In genomic region chr2:174248998-174249592, GRCh38 we compare ENCODE assay signal across 8 cellular contexts. TPM values are rescaled to one million over a fixed set of nuclear protein-coding genes. Genes with fewer than 3 reads are reported as not detected.
DNase-seq lines count a peak whose midpoint lies in the region; ATAC-seq and TF ChIP-seq lines count a peak whose summit lies in the region.

No MANE protein-coding gene starts in this region.

- H3K27me3 ChIP-seq in adipocyte (replicated peaks; ENCODE audit: control insufficient read depth, insufficient read depth, low read length) (no peaks in the 10 kb centered on the region), left lung (no peaks in the 10 kb centered on the region), thymus (ENCODE audit: control insufficient read depth, insufficient read depth) (no peaks in the 10 kb centered on the region)

- H3K36me3 Mint-ChIP-seq in activated T-cell treated with anti-CD3 and anti-CD28 coated beads, Interleukin-2, amount 50 U/mL, for 24 hours (ENCODE audit: low read depth), result peaks cover 36% of the 10 kb centered on the region

- H3K9me3 Mint-ChIP-seq in activated T-cell treated with anti-CD3 and anti-CD28 coated beads, Interleukin-2, amount 50 U/mL, for 24 hours, result no peaks in the 10 kb centered on the region

- H3K27ac ChIP-seq in left lung (peak overlapping the region; percentile 57 to 73), thymus (ENCODE audit: low read depth) (no peak overlapping the region)

- H3K27me3 Mint-ChIP-seq in activated T-cell treated with anti-CD3 and anti-CD28 coated beads, Interleukin-2, amount 50 U/mL, for 24 hours, result no peaks in the 10 kb centered on the region

- H3K27ac Mint-ChIP-seq in activated T-cell treated with anti-CD3 and anti-CD28 coated beads, Interleukin-2, amount 50 U/mL, for 24 hours, result peak overlapping the region; percentile 94

- 64% methylated on average over 16 of the region's 16 CpGs for WGBS in thymus

- intact Hi-C loops in left lung (cut with DNase I), result no loop called here

- peak overlapping the region; percentile 88 for H3K9ac ChIP-seq in adipocyte (ENCODE audit: low read length)

- ATAC-seq in left lung, result no peak
- ATAC-seq in HG03565 (IDR thresholded peaks at IDR 0.05; ENCODE audit: unreplicated experiment), result no peak
- ATAC-seq in HG02678 (IDR thresholded peaks at IDR 0.05; ENCODE audit: unreplicated experiment), result no peak

- H3K36me3 ChIP-seq in adipocyte (ENCODE audit: control insufficient read depth, insufficient read depth, low read length, severe bottlenecking) (peaks cover 8% of the 10 kb centered on the region), left lung (peaks cover 0 to 16% of the 10 kb centered on the region in 2 donors), thymus (ENCODE audit: control insufficient read depth, insufficient read depth) (no peaks in the 10 kb centered on the region)

- peak overlapping the region; percentile 91 for H3K4me3 ChIP-seq in adipocyte (ENCODE audit: low read length)
- H3K4me3 ChIP-seq in left lung, result peak overlapping the region; percentile 74 to 92
- peak overlapping the region; percentile 85 for H3K4me3 ChIP-seq in thymus (ENCODE audit: low read length)

- H3K4me1 ChIP-seq in adipocyte (ENCODE audit: control insufficient read depth, insufficient read depth, low read length) (peaks cover 18% of the 10 kb centered on the region), left lung (peaks cover 4 to 23% of the 10 kb centered on the region in 2 donors), thymus (ENCODE audit: control insufficient read depth, insufficient read depth, low read length) (peaks cover 12% of the 10 kb centered on the region)

- no peak for TF ChIP-seq CTCF in left lung (IDR thresholded peaks at IDR 0.05)

- H3K9me3 ChIP-seq in adipocyte (ENCODE audit: control insufficient read depth, low read length) (no peaks in the 10 kb centered on the region), left lung (no peaks in the 10 kb centered on the region), thymus (ENCODE audit: control insufficient read depth) (no peaks in the 10 kb centered on the region)

- peaks cover 32% of the 10 kb centered on the region for H3K4me1 Mint-ChIP-seq in activated T-cell treated with anti-CD3 and anti-CD28 coated beads, Interleukin-2, amount 50 U/mL, for 24 hours (ENCODE audit: low read depth)

- no peak for DNase-seq in activated T-cell treated with anti-CD3 and anti-CD28 coated beads, Interleukin-2, amount 50 U/mL, for 24 hours
- no peak for DNase-seq in activated T-cell treated with anti-CD3 and anti-CD28 coated beads for 4 hours
- no peak for DNase-seq in adipocyte (ENCODE audit: low read depth)
- DNase-seq in left lung, result no peak
- DNase-seq in medulla oblongata (ENCODE audit: extremely low spot score), result no peak

- peak overlapping the region; percentile 85 for H3K4me3 Mint-ChIP-seq in activated T-cell treated with anti-CD3 and anti-CD28 coated beads, Interleukin-2, amount 50 U/mL, for 24 hours

RNA-seq across cellular contexts. Expression of gene OLA1, which starts 0.8 kb away (rescaled TPM):
- total RNA-seq in left lung, result 10 to 100 TPM; 66.3 to 68.2 TPM
- 83.3 TPM for polyA plus RNA-seq in thymus
